Comparison of ENCODE assay signal across 19 cellular contexts in the genomic region with DNA sequence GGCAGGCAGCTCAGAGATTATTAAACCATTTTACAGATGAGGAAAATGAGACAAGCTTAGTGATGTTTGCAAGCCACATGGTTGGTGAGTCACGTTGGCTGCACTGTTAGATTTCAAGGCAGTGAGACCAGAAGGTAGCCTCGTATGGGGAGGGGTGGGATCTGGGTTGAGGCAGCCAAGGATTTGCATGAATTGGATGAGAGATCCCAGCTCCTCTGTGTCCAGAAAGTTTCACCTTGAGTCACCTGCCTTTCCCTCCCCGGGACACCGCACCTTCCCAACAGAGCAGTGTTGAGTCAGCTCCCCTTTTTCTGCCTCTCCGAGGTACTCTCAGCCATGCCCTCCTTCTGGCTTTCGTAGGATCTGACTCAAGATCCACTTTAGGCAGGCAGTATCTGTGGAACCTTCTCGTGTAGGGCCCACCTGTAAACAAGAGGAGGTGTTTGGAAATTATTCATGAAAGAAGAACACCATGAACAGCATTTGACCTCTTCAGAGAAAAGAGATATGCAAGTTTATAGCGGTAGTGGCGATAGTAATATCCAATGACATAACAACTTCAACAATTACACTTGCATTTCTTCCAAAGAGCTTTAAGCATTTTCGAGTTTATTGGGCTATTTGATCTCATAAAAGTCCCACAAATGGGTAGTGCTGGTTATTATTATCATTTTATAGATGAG. TPM values are rescaled to one million over a fixed set of nuclear protein-coding genes. Genes with fewer than 3 reads are reported as not detected.
DNase-seq lines count a peak whose midpoint lies in the region; ATAC-seq, FAIRE-seq and TF ChIP-seq lines count a peak whose summit lies in the region.
"Had no signal": no experiment of that assay in that cellular context is flagged by ENCODE, and none has a peak within 500 bp of the region (broad histone marks: within the 10 kb centered on the region; RNA-seq: fewer than 3 reads in every experiment).

No MANE protein-coding gene starts in this region.

- POLR2A ChIA-PET in IMR-90 (lab: Charles Lee; ENCODE audit: unreplicated experiment): interaction anchor here (0.6 kb wide), 1 partner anchor 8 kb away, joined by 9 read pairs; no protein-coding TSS in a partner anchor
- POLR2A ChIA-PET in activated CD4-positive, alpha-beta memory T cell treated with anti-CD3 and anti-CD28 coated beads for 36 hours (lab: Charles Lee): no interaction called here

- peak overlapping the region; percentile 27 for H3K27ac Mint-ChIP-seq in stimulated activated naive B cell treated with anti-CD40 and anti-IgM and Interleukin-4, amounts not matched to agents 10 μg/mL and 1 μg/mL and 100 μg/mL, for 72 hours
- H3K27ac Mint-ChIP-seq in activated CD4-positive, alpha-beta memory T cell treated with anti-CD3 and anti-CD28 coated beads for 36 hours: no peak overlapping the region
- H3K27ac Mint-ChIP-seq: activated naive CD4-positive, alpha-beta T cell treated with anti-CD3 and anti-CD28 coated beads for 36 hours had no signal

- H3K18ac ChIP-seq in IMR-90 (ENCODE audit: low read depth, low read length): no peak overlapping the region

- peak overlapping the region; percentile 65; the same call in 1 of the 2 replicates for H3K4ac ChIP-seq in IMR-90 (ENCODE audit: low read depth, low read length)

- no peak overlapping the region for H4K5ac ChIP-seq in IMR-90 (ENCODE audit: low read depth, low read length)

- in situ Hi-C loops in IMR-90 (cut with MboI; ENCODE audit: low sequenced_read_pairs): no loop called here

- dilution Hi-C loops in IMR-90 (cut with HindIII; ENCODE audit: low sequenced_read_pairs, unreplicated experiment): no loop called here

- H2AFZ ChIP-seq in IMR-90 (replicated peaks; ENCODE audit: low read length, poor library complexity): no peak overlapping the region

- H3K36me3 Mint-ChIP-seq in stimulated activated naive B cell treated with anti-CD40 and anti-IgM and Interleukin-4, amounts not matched to agents 10 μg/mL and 1 μg/mL and 100 μg/mL, for 72 hours: no peaks in the 10 kb centered on the region
- H3K36me3 Mint-ChIP-seq in activated CD4-positive, alpha-beta memory T cell treated with anti-CD3 and anti-CD28 coated beads for 36 hours: no peaks in the 10 kb centered on the region

- H3K4me1 ChIP-seq in IMR-90 (ENCODE audit: control insufficient read depth, insufficient read depth, low read length) (peaks cover 34% of the 10 kb centered on the region), RWPE2 (ENCODE audit: insufficient read depth, poor library complexity, severe bottlenecking) (peaks cover 23% of the 10 kb centered on the region), kidney (ENCODE audit: control insufficient read depth in 1 of 2, insufficient read depth in 1 of 2, low read depth in 1 of 2, low read length in 2 of 2) (peaks cover 0 to 10% of the 10 kb centered on the region in 2 donors)
- H3K4me1 ChIP-seq: psoas muscle, upper lobe of right lung had no signal

- no peak overlapping the region for H2BK5ac ChIP-seq in IMR-90 (ENCODE audit: low read depth, low read length, poor library complexity, severe bottlenecking)

- no peaks in the 10 kb centered on the region for H3K9me3 Mint-ChIP-seq in stimulated activated naive B cell treated with anti-CD40 and anti-IgM and Interleukin-4, amounts not matched to agents 10 μg/mL and 1 μg/mL and 100 μg/mL, for 72 hours
- H3K9me3 Mint-ChIP-seq in activated CD4-positive, alpha-beta memory T cell treated with anti-CD3 and anti-CD28 coated beads for 36 hours: no peaks in the 10 kb centered on the region
- H3K9me3 Mint-ChIP-seq: activated naive CD4-positive, alpha-beta T cell treated with anti-CD3 and anti-CD28 coated beads for 36 hours had no signal

- peak overlapping the region; percentile 76 for H2AK5ac ChIP-seq in IMR-90 (ENCODE audit: low read depth, low read length)

- H2AK9ac ChIP-seq in IMR-90 (replicated peaks; ENCODE audit: low read depth, low read length, poor library complexity): no peak overlapping the region

- no peak overlapping the region for H3K9ac ChIP-seq in IMR-90 (ENCODE audit: low read depth, low read length)
- no peak overlapping the region for H3K9ac ChIP-seq in kidney (ENCODE audit: low read length in 2 of 2)

- no peak overlapping the region; the same call in 1 of the 2 replicates for H2BK20ac ChIP-seq in IMR-90 (ENCODE audit: low read depth, low read length)

- peaks cover 23% of the 10 kb centered on the region in 2 donors for H3K4me1 Mint-ChIP-seq in stimulated activated naive B cell treated with anti-CD40 and anti-IgM and Interleukin-4, amounts not matched to agents 10 μg/mL and 1 μg/mL and 100 μg/mL, for 72 hours
- H3K4me1 Mint-ChIP-seq in activated CD4-positive, alpha-beta memory T cell treated with anti-CD3 and anti-CD28 coated beads for 36 hours (ENCODE audit: low read depth): no peaks in the 10 kb centered on the region

- 91% methylated on average over 2 of the region's 10 CpGs; no CpG with 5 or more reads in 1 of the 2 experiments for WGBS in IMR-90 (ENCODE audit: extremely low coverage in 2 of 2, insufficient read length in 1 of 2), 2 experiments

- intact Hi-C loops in IMR-90 (cut with micrococcal nuclease) (no loop called here), kidney (cut with DNase I) (no loop called here)
- intact Hi-C loops in activated CD4-positive, alpha-beta memory T cell treated with anti-CD3 and anti-CD28 coated beads for 36 hours (cut with micrococcal nuclease): no loop called here

- H3K36me3 ChIP-seq in IMR-90 (ENCODE audit: control insufficient read depth, insufficient read depth, low read length) (no peaks in the 10 kb centered on the region), RWPE2 (ENCODE audit: low read depth) (no peaks in the 10 kb centered on the region), kidney (ENCODE audit: control insufficient read depth in 1 of 2, insufficient read depth in 2 of 2, low read length in 2 of 2) (no peaks in the 10 kb centered on the region)
- H3K36me3 ChIP-seq: upper lobe of right lung had no signal

- no peaks in the 10 kb centered on the region for H3K79me1 ChIP-seq in IMR-90 (ENCODE audit: low read depth in 1 of 2, low read length in 2 of 2)

- no peaks in the 10 kb centered on the region for H3K9me3 ChIP-seq in IMR-90 (ENCODE audit: control insufficient read depth, insufficient read depth, low read length)
- H3K9me3 ChIP-seq in RWPE2 (ENCODE audit: severe bottlenecking): no peaks in the 10 kb centered on the region
- H3K9me3 ChIP-seq in kidney (ENCODE audit: control insufficient read depth in 1 of 2, low read length in 2 of 2): no peaks in the 10 kb centered on the region
- H3K9me3 ChIP-seq: psoas muscle, upper lobe of right lung had no signal

- H2BK15ac ChIP-seq in IMR-90 (ENCODE audit: low read depth, low read length): peak overlapping the region; percentile 51; the same call in 2 of the 3 replicates

- no peak for TF ChIP-seq RAD21 in IMR-90 (IDR thresholded peaks at IDR 0.05; ENCODE audit: low read length)

- TF ChIP-seq CTCF in IMR-90 (conservative IDR thresholded peaks at IDR 0.05; ENCODE audit: low read depth, low read length) (no peak), RWPE2 (IDR thresholded peaks at IDR 0.05; ENCODE audit: poor library complexity, severe bottlenecking) (no peak), kidney (IDR thresholded peaks at IDR 0.05; ENCODE audit: borderline replicate concordance, extremely low read depth, insufficient read depth) (no peak)

- H3K9me1 ChIP-seq in IMR-90 (ENCODE audit: insufficient read depth, low read length): peaks cover 23% of the 10 kb centered on the region

- 0 out of 2 replicates have a peak overlapping the region, but pooled peaks have one; percentile 4 for H3K14ac ChIP-seq in IMR-90 (replicated peaks; ENCODE audit: low read depth, low read length)

- H3K23ac ChIP-seq in IMR-90 (ENCODE audit: low read depth, low read length): no peak overlapping the region

- H3K27me3 ChIP-seq in IMR-90 (ENCODE audit: control insufficient read depth, insufficient read depth, low read length) (no peaks in the 10 kb centered on the region), RWPE2 (ENCODE audit: insufficient read depth, poor library complexity, severe bottlenecking) (no peaks in the 10 kb centered on the region)

- peak overlapping the region; percentile 17; the same call in 1 of the 2 replicates for H4K91ac ChIP-seq in IMR-90 (ENCODE audit: insufficient read depth, low read depth, low read length)

- no peak overlapping the region for H3K4me2 ChIP-seq in IMR-90 (ENCODE audit: low read depth, low read length)

- ATAC-seq in IMR-90 (ENCODE audit: low read depth) (no peak), RWPE2 (ENCODE audit: low read depth) (peak; percentile 88)
- peak; percentile 15 to 17 for ATAC-seq in stimulated activated naive B cell treated with anti-CD40 and anti-IgM and Interleukin-4, amounts not matched to agents 10 μg/mL and 1 μg/mL and 100 μg/mL, for 72 hours (replicated peaks)
- ATAC-seq: left lobe of liver, psoas muscle had no signal

- no peak overlapping the region for H3K4me3 Mint-ChIP-seq in stimulated activated naive B cell treated with anti-CD40 and anti-IgM and Interleukin-4, amounts not matched to agents 10 μg/mL and 1 μg/mL and 100 μg/mL, for 72 hours
- H3K4me3 Mint-ChIP-seq in activated CD4-positive, alpha-beta memory T cell treated with anti-CD3 and anti-CD28 coated beads for 36 hours: no peak overlapping the region
- H3K4me3 Mint-ChIP-seq: activated naive CD4-positive, alpha-beta T cell treated with anti-CD3 and anti-CD28 coated beads for 36 hours had no signal

- H3K56ac ChIP-seq in IMR-90 (ENCODE audit: extremely low read depth, insufficient read depth, low read length): no peak overlapping the region

- no peak overlapping the region for H4K8ac ChIP-seq in IMR-90 (ENCODE audit: low read depth in 2 of 2, low read length in 2 of 2)

- H3K4me3 ChIP-seq in IMR-90 (ENCODE audit: insufficient read depth, low read depth, low read length): no peak overlapping the region
- H3K4me3 ChIP-seq in RWPE2 (ENCODE audit: severe bottlenecking): no peak overlapping the region
- no peak overlapping the region for H3K4me3 ChIP-seq in kidney (ENCODE audit: low read length in 2 of 2)
- H3K4me3 ChIP-seq: dorsolateral prefrontal cortex, psoas muscle, upper lobe of right lung had no signal

- no peak overlapping the region for H3K27ac ChIP-seq in IMR-90 (ENCODE audit: insufficient read depth, low read length)
- H3K27ac ChIP-seq in RWPE2 (ENCODE audit: poor library complexity, severe bottlenecking): peak overlapping the region; percentile 84
- H3K27ac ChIP-seq in kidney (ENCODE audit: low read depth in 2 of 2, low read length in 2 of 2): no peak overlapping the region
- H3K27ac ChIP-seq: dorsolateral prefrontal cortex, psoas muscle, upper lobe of right lung had no signal

- 0 out of 2 replicates have a peak overlapping the region, but pooled peaks have one; percentile 20 for H2BK120ac ChIP-seq in IMR-90 (ENCODE audit: low read depth, low read length)

- CTCF ChIA-PET in IMR-90 (lab: Yijun Ruan, JAX): interaction anchor here (1.0 kb wide), 1 partner anchor 77 kb away, joined by 3 read pairs; no protein-coding TSS in a partner anchor
- CTCF ChIA-PET in activated CD4-positive, alpha-beta memory T cell treated with anti-CD3 and anti-CD28 coated beads for 36 hours (lab: Charles Lee): interaction anchor here (0.9 to 1.3 kb wide), 2 partner anchors 204 kb away, joined by 4 to 5 read pairs; a partner anchor contains a TSS

- DNase-seq in IMR-90 (no peak), RWPE2 (ENCODE audit: low spot score) (peak; percentile 82), kidney (peak; percentile 35), GM19238 (ENCODE audit: insufficient read length, low spot score) (no peak), CD1c-positive myeloid dendritic cell (ENCODE audit: extremely low spot score) (no peak)
- no peak for DNase-seq in stimulated activated naive B cell treated with anti-CD40 and anti-IgM and Interleukin-4, amounts not matched to agents 10 μg/mL and 1 μg/mL and 100 μg/mL, for 72 hours
- no peak for DNase-seq in activated CD4-positive, alpha-beta memory T cell treated with anti-CD3 and anti-CD28 coated beads for 36 hours
- DNase-seq: activated CD4-positive, alpha-beta T cell treated with anti-CD3 and anti-CD28 coated beads for 1 hour; activated naive CD4-positive, alpha-beta T cell treated with anti-CD3 and anti-CD28 coated beads for 36 hours; activated T-cell treated with anti-CD3 and anti-CD28 coated beads, Interleukin-2, amount 50 U/mL, for 48 hours; Calu3; central memory CD4-positive, alpha-beta T cell; dorsolateral prefrontal cortex; NCI-H1092 treated with DMSO at 0.1 percent for 48 hours; NCI-H2081 treated with DMSO at 0.1 percent for 48 hours; SW 1271; upper lobe of right lung had no signal

- no peak for TF ChIP-seq POLR2A in IMR-90 (IDR thresholded peaks at IDR 0.05; ENCODE audit: low read depth, low read length)

- no peak for FAIRE-seq in kidney (lab: Jason Lieb, UNC)

- no TSS peak for BruUV-seq in IMR-90 (replicated peaks; lab: Mats Ljungman, UMichigan)

- H3K27me3 Mint-ChIP-seq in stimulated activated naive B cell treated with anti-CD40 and anti-IgM and Interleukin-4, amounts not matched to agents 10 μg/mL and 1 μg/mL and 100 μg/mL, for 72 hours: peaks cover 0 to 12% of the 10 kb centered on the region in 2 donors
- H3K27me3 Mint-ChIP-seq in activated CD4-positive, alpha-beta memory T cell treated with anti-CD3 and anti-CD28 coated beads for 36 hours: peaks cover 11% of the 10 kb centered on the region

- H4K20me1 ChIP-seq in IMR-90 (ENCODE audit: insufficient read depth, low read length): no peaks in the 10 kb centered on the region

RNA-seq across cellular contexts. Expression of a gene that starts 46.8 kb away (rescaled TPM):
- total RNA-seq in IMR-90 (2012; rRNA removed) (52.5 and 56.1 TPM in 2 replicates), kidney (55.0 TPM)
- polyA plus RNA-seq in IMR-90 (2012; rRNA removed) (13.1 and 14.0 TPM in 2 replicates), kidney (ENCODE audit: insufficient read depth, low read depth, low replicate concordance) (10.8 TPM)
- 1.9 and 3.2 TPM in 2 replicates for polyA plus RNA-seq in IMR-90 (2012; cell fraction: cytosol; rRNA removed)
- polyA plus RNA-seq in IMR-90 (2012; cell fraction: nucleus; rRNA removed; ENCODE audit: low replicate concordance): 11.9 and 55.8 TPM in 2 replicates
- total RNA-seq in activated CD4-positive, alpha-beta memory T cell treated with anti-CD3 and anti-CD28 coated beads for 36 hours: 10 to 100 TPM; 28.7 to 32.3 TPM

RNA-seq across cellular contexts. Expression of a gene that starts 53.3 kb away (rescaled TPM):
- 10.6 and 16.4 TPM in 2 replicates for total RNA-seq in IMR-90 (2012; rRNA removed)
- 18.3 and 19.4 TPM in 2 replicates for polyA plus RNA-seq in IMR-90 (2012; rRNA removed)
- 19.1 and 19.8 TPM in 2 replicates for polyA plus RNA-seq in IMR-90 (2012; cell fraction: cytosol; rRNA removed)
- 6.1 and 8.7 TPM in 2 replicates for polyA plus RNA-seq in IMR-90 (2012; cell fraction: nucleus; rRNA removed; ENCODE audit: low replicate concordance)
- 37.9 TPM for total RNA-seq in kidney
- polyA plus RNA-seq in kidney (ENCODE audit: insufficient read depth, low read depth, low replicate concordance): 50.0 TPM
- 10 to 100 TPM; 20.6 to 22.5 TPM for total RNA-seq in activated CD4-positive, alpha-beta memory T cell treated with anti-CD3 and anti-CD28 coated beads for 36 hours

Comparison
In these comparisons a context has a peak if more than half of its experiments do, and no peak if none do; other contexts are left out.
1. DNase-seq: peak in RWPE2 (single experiment) and kidney (single experiment); none in IMR-90 (single experiment), stimulated activated naive B cell treated with anti-CD40 and anti-IgM and Interleukin-4, amounts not matched to agents 10 μg/mL and 1 μg/mL and 100 μg/mL, for 72 hours (single experiment), GM19238 (single experiment), CD1c-positive myeloid dendritic cell (single experiment) and activated CD4-positive, alpha-beta memory T cell treated with anti-CD3 and anti-CD28 coated beads for 36 hours (single experiment).